ENCODE assay signal across 10 cellular contexts in genomic region chr19:6769006-6769637, GRCh38. TPM values are rescaled to one million over a fixed set of nuclear protein-coding genes. Genes with fewer than 3 reads are reported as not detected.
A peak's percentile ranks its signal among the peaks of the same experiment; 100 is the strongest.
DNase-seq lines count a peak whose midpoint lies in the region; ATAC-seq, FAIRE-seq and TF ChIP-seq lines count a peak whose summit lies in the region.
"Had no signal": no experiment of that assay in that cellular context is flagged by ENCODE, and none has a peak within 500 bp of the region (broad histone marks: within the 10 kb centered on the region; RNA-seq: fewer than 3 reads in every experiment).

No MANE protein-coding gene starts in this region.

- H3K9me3 Mint-ChIP-seq in GM23338 = peaks cover 27% of the 10 kb centered on the region

- H4K20me1 ChIP-seq in GM23338 (replicated peaks; ENCODE audit: insufficient read depth) (peaks cover 4% of the 10 kb centered on the region; the same call in 1 of the 2 replicates), keratinocyte (ENCODE audit: control insufficient read depth, extremely low read depth, insufficient read depth, low read length) (no peaks in the 10 kb centered on the region)

- peaks cover 21% of the 10 kb centered on the region; the same call in 2 of the 3 replicates for H3K36me3 Mint-ChIP-seq in GM23338 (ENCODE audit: low read depth)

- H3K4me3 ChIP-seq in GM23338 = no peak overlapping the region
- no peak overlapping the region for H3K4me3 ChIP-seq in WERI-Rb-1 (ENCODE audit: low read depth, low read length)
- no peak overlapping the region for H3K4me3 ChIP-seq in keratinocyte (ENCODE audit: control insufficient read depth in 2 of 3, extremely low read depth in 1 of 3, insufficient read depth in 2 of 3, low read depth in 1 of 3, low read length in 3 of 3)

- TF ChIP-seq CTCF in GM23338 (conservative IDR thresholded peaks at IDR 0.05; ENCODE audit: low read depth in 2 of 2) = peak; percentile 73
- peak; percentile 39; the same call in 1 of the 2 replicates for TF ChIP-seq CTCF in WERI-Rb-1 (IDR thresholded peaks at IDR 0.05; ENCODE audit: low read depth, low read length)
- peak in 2 of 3 experiments; percentile 27 to 41 for TF ChIP-seq CTCF in keratinocyte (optimal IDR thresholded peaks at IDR 0.05 in 1 of 3, IDR thresholded peaks at IDR 0.05 in 1 of 3, conservative IDR thresholded peaks at IDR 0.05 in 1 of 3; ENCODE audit: extremely low read depth in 1 of 3, insufficient read depth in 2 of 3, low read length in 3 of 3)

- H3K9me1 ChIP-seq in keratinocyte (ENCODE audit: control insufficient read depth, extremely low read depth, insufficient read depth, low read length) = no peaks in the 10 kb centered on the region

- H3K79me2 ChIP-seq in GM23338 (replicated peaks; ENCODE audit: insufficient read depth) (peaks cover 14% of the 10 kb centered on the region), keratinocyte (ENCODE audit: control insufficient read depth, insufficient read depth, low read length) (peaks cover 18% of the 10 kb centered on the region)

- ATAC-seq in GM23338 (no peak), GM18909 (IDR thresholded peaks at IDR 0.05; ENCODE audit: poor library complexity, unreplicated experiment) (no peak)

- no peak for FAIRE-seq in keratinocyte (lab: Jason Lieb, UNC)

- H3K9ac ChIP-seq in keratinocyte (ENCODE audit: control insufficient read depth, extremely low read depth, insufficient read depth, low read length) = no peak overlapping the region

- DNase-seq in AML-193 (lab: John Stamatoyannopoulos, UW) (peak; percentile 12 to 18), GM23338 (ENCODE audit: low spot score) (peak; percentile 74), WERI-Rb-1 (no peak), keratinocyte (ENCODE audit: low read depth, low spot score) (no peak), GM19240 (ENCODE audit: insufficient read length, low spot score) (no peak), A172 (ENCODE audit: low spot score) (no peak), NCI-H510A treated with DMSO at 0.1 percent for 48 hours (lab: John Stamatoyannopoulos, UW) (no peak)
- DNase-seq: NCI-H1436 had no signal

- peaks cover 15% of the 10 kb centered on the region; the same call in 2 of the 3 replicates for H3K4me1 Mint-ChIP-seq in GM23338

- H2AFZ ChIP-seq in GM23338 = no peak overlapping the region
- no peak overlapping the region for H2AFZ ChIP-seq in keratinocyte (ENCODE audit: control insufficient read depth, low read length)

- H3K4me1 ChIP-seq in GM23338 (ENCODE audit: insufficient read depth) (peaks cover 16% of the 10 kb centered on the region; the same call in 1 of the 2 replicates), keratinocyte (ENCODE audit: control insufficient read depth, extremely low read depth, insufficient read depth, low read length) (peaks cover 16% of the 10 kb centered on the region)

- H3K27me3 ChIP-seq in GM23338 (ENCODE audit: insufficient read depth) = no peaks in the 10 kb centered on the region
- peaks cover 14% of the 10 kb centered on the region for H3K27me3 ChIP-seq in WERI-Rb-1 (ENCODE audit: insufficient read depth, low read depth, severe bottlenecking)
- H3K27me3 ChIP-seq in keratinocyte (ENCODE audit: control insufficient read depth, extremely low read depth, insufficient read depth, low read length) = no peaks in the 10 kb centered on the region

- H3K27ac Mint-ChIP-seq in GM23338 = no peak overlapping the region

- H3K9me2 ChIP-seq in GM23338 (ENCODE audit: insufficient read depth) = no peaks in the 10 kb centered on the region

- dilution Hi-C loops in keratinocyte (cut with MboI; ENCODE audit: extremely low pct_ligation_motif_present, low sequenced_read_pairs) = no loop called here

- H3K27ac ChIP-seq in GM23338 (ENCODE audit: low read depth) (no peak overlapping the region), WERI-Rb-1 (no peak overlapping the region), keratinocyte (ENCODE audit: control insufficient read depth, insufficient read depth, low read length) (no peak overlapping the region)

- no peaks in the 10 kb centered on the region for H3K9me3 ChIP-seq in WERI-Rb-1 (ENCODE audit: severe bottlenecking)
- no peaks in the 10 kb centered on the region for H3K9me3 ChIP-seq in keratinocyte (ENCODE audit: control insufficient read depth, low read depth, low read length)

- H3K4me2 ChIP-seq in GM23338 (no peak overlapping the region), keratinocyte (ENCODE audit: control insufficient read depth, extremely low read depth, insufficient read depth, low read depth, low read length) (no peak overlapping the region)

- peaks cover 6% of the 10 kb centered on the region; the same call in 1 of the 2 replicates for H3F3A ChIP-seq in GM23338 (replicated peaks; ENCODE audit: low read depth)

- H3K4me3 Mint-ChIP-seq in GM23338 = no peak overlapping the region

- H3K27me3 Mint-ChIP-seq in GM23338 (ENCODE audit: insufficient read depth, low read depth, poor library complexity) = peaks cover 12% of the 10 kb centered on the region

- no peaks in the 10 kb centered on the region for H3K36me3 ChIP-seq in GM23338 (ENCODE audit: insufficient read depth)
- H3K36me3 ChIP-seq in WERI-Rb-1 = no peaks in the 10 kb centered on the region
- H3K36me3 ChIP-seq in keratinocyte (ENCODE audit: control insufficient read depth in 2 of 2, extremely low read depth in 1 of 2, insufficient read depth in 2 of 2, low read length in 2 of 2) = peaks cover 2 to 10% of the 10 kb centered on the region in 2 experiments

TF ChIP-seq in GM23338, 12 proteins besides CTCF, POLR2A, EP300 and RAD21 (continues in another document):
- TF ChIP-seq POLR2AphosphoS5 (IDR thresholded peaks at IDR 0.05; ENCODE audit: low read depth) = no peak

RNA-seq across cellular contexts. Expression of gene SH2D3A, which starts 1.9 kb away (rescaled TPM):
- 25.6 and 38.4 TPM in 2 replicates for total RNA-seq in GM23338 (2014; rRNA removed; shearing (Covaris generic))
- polyA plus RNA-seq in GM23338 (2016; fragmentation: Nextera tagmentation; extraction: Ambion mirVana) (20.7 and 24.6 TPM in 2 replicates), keratinocyte (24.9 to 28.9 TPM (median 28.2 TPM) in 3 replicates)
- polyA plus RNA-seq in keratinocyte (2011; ENCODE audit: low read depth) = 5.8 TPM
- 16.7 and 24.9 TPM in 2 replicates for polyA plus RNA-seq in keratinocyte (2011; cell fraction: cytosol; rRNA removed)
- 42.9 and 53.1 TPM in 2 replicates for polyA plus RNA-seq in keratinocyte (2011; cell fraction: nucleus; rRNA removed)
- 25.3 and 44.5 TPM in 2 replicates for polyA plus RNA-seq in keratinocyte (2012; ENCODE audit: low replicate concordance)
- polyA minus RNA-seq in keratinocyte = 21.6 to 72.1 TPM (median 22.1 TPM) in 3 replicates
- polyA minus RNA-seq in keratinocyte (2011; cell fraction: cytosol; rRNA and poly(A)+ RNA removed) = 30.5 TPM
- 22.8 and 24.2 TPM in 2 replicates for polyA minus RNA-seq in keratinocyte (2011; cell fraction: nucleus; rRNA and poly(A)+ RNA removed)
- total RNA-seq in A172 (2014; rRNA removed; shearing (Covaris generic)) = not detected in 2 replicates

RNA-seq across cellular contexts. Expression of gene VAV1, which starts 3.4 kb away (rescaled TPM):
- 1.7 and 1.8 TPM in 2 replicates for total RNA-seq in GM23338 (2014; rRNA removed; shearing (Covaris generic))
- polyA plus RNA-seq in GM23338 (2016; fragmentation: Nextera tagmentation; extraction: Ambion mirVana) (0.82 and 1.0 TPM in 2 replicates), keratinocyte (0.42 to 0.61 TPM (median 0.50 TPM) in 3 replicates)
- 0.76 TPM for polyA plus RNA-seq in keratinocyte (2011; ENCODE audit: low read depth)
- polyA plus RNA-seq in keratinocyte (2011; cell fraction: cytosol; rRNA removed) = 0.36 and 0.43 TPM in 2 replicates
- 0.41 and 0.50 TPM in 2 replicates for polyA plus RNA-seq in keratinocyte (2011; cell fraction: nucleus; rRNA removed)
- 0.51 and 0.84 TPM in 2 replicates for polyA plus RNA-seq in keratinocyte (2012; ENCODE audit: low replicate concordance)
- polyA minus RNA-seq in keratinocyte = 0.30 to 1.5 TPM in 2 of 3 replicates, not detected in the other
- polyA minus RNA-seq in keratinocyte (2011; cell fraction: cytosol; rRNA and poly(A)+ RNA removed) = not detected
- polyA minus RNA-seq in keratinocyte (2011; cell fraction: nucleus; rRNA and poly(A)+ RNA removed) = 0.84 and 1.3 TPM in 2 replicates
- 0.14 TPM in 1 of 2 replicates, not detected in the other for total RNA-seq in A172 (2014; rRNA removed; shearing (Covaris generic))
- polyA plus RNA-seq: neural cell had no signal

RNA-seq across cellular contexts. Expression of gene TRIP10, which starts 29.6 kb away (rescaled TPM):
- 46.2 and 56.8 TPM in 2 replicates for total RNA-seq in GM23338 (2014; rRNA removed; shearing (Covaris generic))
- 65.4 and 68.5 TPM in 2 replicates for polyA plus RNA-seq in GM23338 (2016; fragmentation: Nextera tagmentation; extraction: Ambion mirVana)
- polyA plus RNA-seq in keratinocyte = 34.8 to 43.8 TPM (median 36.2 TPM) in 3 replicates
- 345 TPM for polyA plus RNA-seq in keratinocyte (2011; ENCODE audit: low read depth)
- polyA plus RNA-seq in keratinocyte (2011; cell fraction: cytosol; rRNA removed) = 25.0 and 39.1 TPM in 2 replicates
- polyA plus RNA-seq in keratinocyte (2011; cell fraction: nucleus; rRNA removed) = 69.1 and 80.5 TPM in 2 replicates
- polyA plus RNA-seq in keratinocyte (2012; ENCODE audit: low replicate concordance) = 54.1 and 65.1 TPM in 2 replicates
- 18.9 to 22.5 TPM (median 19.9 TPM) in 3 replicates for polyA minus RNA-seq in keratinocyte
- polyA minus RNA-seq in keratinocyte (2011; cell fraction: cytosol; rRNA and poly(A)+ RNA removed) = 22.1 TPM
- polyA minus RNA-seq in keratinocyte (2011; cell fraction: nucleus; rRNA and poly(A)+ RNA removed) = 13.6 and 20.2 TPM in 2 replicates
- 56.2 and 58.3 TPM in 2 replicates for total RNA-seq in A172 (2014; rRNA removed; shearing (Covaris generic))

RNA-seq across cellular contexts. Expression of gene GPR108, which starts 31.7 kb away (rescaled TPM):
- 42.6 and 57.9 TPM in 2 replicates for total RNA-seq in GM23338 (2014; rRNA removed; shearing (Covaris generic))
- 44.8 and 45.9 TPM in 2 replicates for polyA plus RNA-seq in GM23338 (2016; fragmentation: Nextera tagmentation; extraction: Ambion mirVana)
- polyA plus RNA-seq in keratinocyte = 57.7 to 89.8 TPM (median 62.9 TPM) in 3 replicates
- 64.3 TPM for polyA plus RNA-seq in keratinocyte (2011; ENCODE audit: low read depth)
- polyA plus RNA-seq in keratinocyte (2011; cell fraction: cytosol; rRNA removed) = 60.4 and 78.6 TPM in 2 replicates
- polyA plus RNA-seq in keratinocyte (2011; cell fraction: nucleus; rRNA removed) = 146 and 171 TPM in 2 replicates
- 54.0 and 68.0 TPM in 2 replicates for polyA plus RNA-seq in keratinocyte (2012; ENCODE audit: low replicate concordance)
- 66.7 to 196 TPM (median 116 TPM) in 3 replicates for polyA minus RNA-seq in keratinocyte
- 98.4 TPM for polyA minus RNA-seq in keratinocyte (2011; cell fraction: cytosol; rRNA and poly(A)+ RNA removed)
- 70.3 and 72.8 TPM in 2 replicates for polyA minus RNA-seq in keratinocyte (2011; cell fraction: nucleus; rRNA and poly(A)+ RNA removed)
- total RNA-seq in A172 (2014; rRNA removed; shearing (Covaris generic)) = 57.8 and 62.3 TPM in 2 replicates

RNA-seq across cellular contexts. Expression of gene C3, which starts 48.7 kb away (rescaled TPM):
- total RNA-seq in GM23338 (2014; rRNA removed; shearing (Covaris generic)) = 4.8 and 17.7 TPM in 2 replicates
- polyA plus RNA-seq in GM23338 (2016; fragmentation: Nextera tagmentation; extraction: Ambion mirVana) = 5.1 and 7.5 TPM in 2 replicates
- 10.7 to 85.7 TPM (median 14.8 TPM) in 3 replicates for polyA plus RNA-seq in keratinocyte
- polyA plus RNA-seq in keratinocyte (2011; ENCODE audit: low read depth) = 3.3 TPM
- 17.7 and 21.0 TPM in 2 replicates for polyA plus RNA-seq in keratinocyte (2011; cell fraction: cytosol; rRNA removed)
- polyA plus RNA-seq in keratinocyte (2011; cell fraction: nucleus; rRNA removed) = 111 and 120 TPM in 2 replicates
- polyA plus RNA-seq in keratinocyte (2012; ENCODE audit: low replicate concordance) = 3.5 and 17.2 TPM in 2 replicates
- polyA minus RNA-seq in keratinocyte = 14.0 to 151 TPM (median 61.4 TPM) in 3 replicates
- polyA minus RNA-seq in keratinocyte (2011; cell fraction: cytosol; rRNA and poly(A)+ RNA removed) = 83.1 TPM
- 68.7 and 86.2 TPM in 2 replicates for polyA minus RNA-seq in keratinocyte (2011; cell fraction: nucleus; rRNA and poly(A)+ RNA removed)
- total RNA-seq in A172 (2014; rRNA removed; shearing (Covaris generic)) = 0.47 and 1.9 TPM in 2 replicates
- polyA plus RNA-seq: neural cell had no signal

Comparison
In these comparisons a context has a peak if more than half of its experiments do, and no peak if none do; other contexts are left out.
1. DNase-seq: peak in AML-193 (2 of 2) and GM23338 (single experiment); none in WERI-Rb-1 (single experiment), keratinocyte (single experiment), GM19240 (single experiment), A172 (single experiment) and NCI-H510A treated with DMSO at 0.1 percent for 48 hours (single experiment).
2. RNA of gene SH2D3A, which starts 1.9 kb away (total RNA-seq): 25.6 to 38.4 TPM in GM23338; not detected in A172; every median in the first group is over 10 times any median in the second.
3. Peak in every context shown above with its lines, with median percentiles within 50 percentile points of each other: CTCF ChIP-seq.